In genomic region chr10:46396441-46397279, GRCh38 we compare ENCODE assay signal across 10 cellular contexts. TPM values are rescaled to one million over a fixed set of nuclear protein-coding genes. Genes with fewer than 3 reads are reported as not detected.
A peak's percentile ranks its signal among the peaks of the same experiment; 100 is the strongest.
DNase-seq lines count a peak whose midpoint lies in the region; ATAC-seq and TF ChIP-seq lines count a peak whose summit lies in the region.
"Not testable (repeated sequence)": the region's sequence is repeated elsewhere in the genome, so short reads cannot be mapped to it uniquely, and the experiment has no call there.
"Had no signal": no experiment of that assay in that cellular context is flagged by ENCODE, and none has a peak within 500 bp of the region (broad histone marks: within the 10 kb centered on the region; RNA-seq: fewer than 3 reads in every experiment).

No MANE protein-coding gene starts in this region.

- POLR2A ChIA-PET in IMR-90 (lab: Charles Lee; ENCODE audit: unreplicated experiment) = not testable (repeated sequence)

- not testable (repeated sequence) for H3K27me3 ChIP-seq in IMR-90 (ENCODE audit: control insufficient read depth, insufficient read depth, low read length); WERI-Rb-1 (ENCODE audit: insufficient read depth, low read depth, severe bottlenecking); endodermal cell (ENCODE audit: control insufficient read depth, insufficient read depth, low read length, poor library complexity, severe bottlenecking); mesendoderm (ENCODE audit: insufficient read depth, low read length, poor library complexity)

- not testable (repeated sequence) for H2AFZ ChIP-seq in IMR-90 (replicated peaks; ENCODE audit: low read length, poor library complexity)

- WGBS in IMR-90 (ENCODE audit: extremely low coverage in 2 of 2, insufficient read length in 1 of 2), 2 experiments = no CpG with 5 or more reads among the region's 8 CpGs
- 39% methylated on average over 7 of the region's 8 CpGs; no CpG with 5 or more reads in 1 of the 2 experiments for WGBS in endodermal cell (ENCODE audit: insufficient coverage in 1 of 2, insufficient read length in 1 of 2), 2 experiments
- WGBS in mesendoderm (ENCODE audit: extremely low coverage, insufficient coverage, low lambda C conversion rate) = no CpG with 5 or more reads among the region's 8 CpGs

- H4K5ac ChIP-seq in IMR-90 (ENCODE audit: low read depth, low read length) = peak overlapping the region; percentile 77
- H4K5ac ChIP-seq in mesendoderm (ENCODE audit: low read length) = not testable (repeated sequence)

- peak overlapping the region; percentile 96 for H2BK20ac ChIP-seq in IMR-90 (ENCODE audit: low read depth, low read length)

- TF ChIP-seq RAD21 in IMR-90 (IDR thresholded peaks at IDR 0.05; ENCODE audit: low read length) = not testable (repeated sequence)

- H3K14ac ChIP-seq in IMR-90 (replicated peaks; ENCODE audit: low read depth, low read length) = peak overlapping the region; percentile 79

- peak overlapping the region; percentile 99 for H4K91ac ChIP-seq in IMR-90 (ENCODE audit: insufficient read depth, low read depth, low read length)

- not testable (repeated sequence) for TF ChIP-seq POLR2A in IMR-90 (IDR thresholded peaks at IDR 0.05; ENCODE audit: low read depth, low read length)

- H3K36me3 ChIP-seq in IMR-90 (ENCODE audit: control insufficient read depth, insufficient read depth, low read length); WERI-Rb-1; endodermal cell (ENCODE audit: control insufficient read depth, insufficient read depth, low read length); mesendoderm (ENCODE audit: control insufficient read depth, insufficient read depth, low read length): not testable (repeated sequence)

- H3K36me3 Mint-ChIP-seq in endodermal cell (ENCODE audit: low read depth) = not testable (repeated sequence)

- dilution Hi-C loops in IMR-90 (cut with HindIII; ENCODE audit: low sequenced_read_pairs, unreplicated experiment) = not testable (repeated sequence)

- H3K79me1 ChIP-seq in IMR-90 (ENCODE audit: low read depth in 1 of 2, low read length in 2 of 2); mesendoderm (ENCODE audit: low read length): not testable (repeated sequence)

- H3K9ac ChIP-seq in IMR-90 (ENCODE audit: low read depth, low read length) = peak overlapping the region; percentile 30; the same call in 1 of the 2 replicates
- H3K9ac ChIP-seq in endodermal cell (ENCODE audit: extremely low read depth, low read length, poor library complexity, severe bottlenecking); mesendoderm (ENCODE audit: low read length): not testable (repeated sequence)

- peak overlapping the region; percentile 76; the same call in 1 of the 2 replicates for H3K23ac ChIP-seq in IMR-90 (ENCODE audit: low read depth, low read length)
- not testable (repeated sequence) for H3K23ac ChIP-seq in mesendoderm (ENCODE audit: low read length)

- H2BK15ac ChIP-seq in IMR-90 (ENCODE audit: low read depth, low read length) = peak overlapping the region; percentile 81; the same call in 1 of the 3 replicates
- not testable (repeated sequence) for H2BK15ac ChIP-seq in mesendoderm (replicated peaks; ENCODE audit: low read depth)

- peak; percentile 87 for ATAC-seq in IMR-90 (ENCODE audit: low read depth)

- H3K4me1 Mint-ChIP-seq in endodermal cell = peaks cover 11% of the 10 kb centered on the region

- not testable (repeated sequence) for H3K4me1 ChIP-seq in IMR-90 (ENCODE audit: control insufficient read depth, insufficient read depth, low read length); endodermal cell (ENCODE audit: control insufficient read depth, insufficient read depth, low read length); mesendoderm (ENCODE audit: control insufficient read depth, low read depth, low read length)

- intact Hi-C loops in IMR-90 (cut with micrococcal nuclease) = not testable (repeated sequence)

- peak overlapping the region; percentile 86 for H2BK5ac ChIP-seq in IMR-90 (ENCODE audit: low read depth, low read length, poor library complexity, severe bottlenecking)
- peak overlapping the region; percentile 35 for H2BK5ac ChIP-seq in mesendoderm (ENCODE audit: low read length)

- H4K8ac ChIP-seq in IMR-90 (ENCODE audit: low read depth in 2 of 2, low read length in 2 of 2) = peak overlapping the region; percentile 77 to 96
- H4K8ac ChIP-seq in mesendoderm (ENCODE audit: low read depth, low read length) = not testable (repeated sequence)

- H2BK120ac ChIP-seq in IMR-90 (ENCODE audit: low read depth, low read length) (peak overlapping the region; percentile 96), mesendoderm (ENCODE audit: low read depth, low read length) (peak overlapping the region; percentile 73)

- not testable (repeated sequence) for H3K4me3 ChIP-seq in IMR-90 (ENCODE audit: insufficient read depth, low read depth, low read length); WERI-Rb-1 (ENCODE audit: low read depth, low read length); endodermal cell (ENCODE audit: low read length); mesendoderm (ENCODE audit: low read length)

- not testable (repeated sequence) for H3K27me3 Mint-ChIP-seq in endodermal cell (ENCODE audit: insufficient read depth)

- H3K4ac ChIP-seq in IMR-90 (ENCODE audit: low read depth, low read length) (peak overlapping the region; percentile 93), mesendoderm (ENCODE audit: low read depth, low read length) (peak overlapping the region; percentile 72)

- not testable (repeated sequence) for H3K9me3 Mint-ChIP-seq in endodermal cell

- H3K9me1 ChIP-seq in IMR-90 (ENCODE audit: insufficient read depth, low read length) = not testable (repeated sequence)

- not testable (repeated sequence) for H3K4me3 Mint-ChIP-seq in endodermal cell

- DNase-seq in AG20443 (ENCODE audit: low spot score) = peak; percentile 33
- DNase-seq in H4 (ENCODE audit: low spot score) = peak; percentile 4
- DNase-seq in IMR-90 = peak; percentile 58
- DNase-seq in WERI-Rb-1 = peak; percentile 73
- DNase-seq in endodermal cell = peak; percentile 86
- peak; percentile 43 for DNase-seq in hepatic stellate cell (ENCODE audit: low spot score)
- peak; percentile 98 for DNase-seq in mesendoderm
- peak; percentile 0 for DNase-seq in stromal cell of bone marrow (ENCODE audit: low read depth)

- H3K56ac ChIP-seq in IMR-90 (ENCODE audit: extremely low read depth, insufficient read depth, low read length) (peak overlapping the region; percentile 97), mesendoderm (ENCODE audit: low read length) (peak overlapping the region; percentile 69)

- not testable (repeated sequence) for H3K4me2 ChIP-seq in IMR-90 (ENCODE audit: low read depth, low read length); mesendoderm (ENCODE audit: low read length)

- BruUV-seq in IMR-90 (replicated peaks; lab: Mats Ljungman, UMichigan) = not testable (repeated sequence)

- TF ChIP-seq CTCF in IMR-90 (conservative IDR thresholded peaks at IDR 0.05; ENCODE audit: low read depth, low read length); WERI-Rb-1 (IDR thresholded peaks at IDR 0.05; ENCODE audit: low read depth, low read length); endodermal cell (conservative IDR thresholded peaks at IDR 0.05): not testable (repeated sequence)

- H2AK9ac ChIP-seq in IMR-90 (replicated peaks; ENCODE audit: low read depth, low read length, poor library complexity) = not testable (repeated sequence)

- peak overlapping the region; percentile 97 for H2AK5ac ChIP-seq in IMR-90 (ENCODE audit: low read depth, low read length)
- not testable (repeated sequence) for H2AK5ac ChIP-seq in mesendoderm (ENCODE audit: low read length)

- H3K18ac ChIP-seq in IMR-90 (ENCODE audit: low read depth, low read length) = peak overlapping the region; percentile 69
- H3K18ac ChIP-seq in mesendoderm (ENCODE audit: low read length) = peak overlapping the region; percentile 80

- in situ Hi-C loops in IMR-90 (cut with MboI; ENCODE audit: low sequenced_read_pairs) = not testable (repeated sequence)

- H4K20me1 ChIP-seq in IMR-90 (ENCODE audit: insufficient read depth, low read length) = not testable (repeated sequence)

- CTCF ChIA-PET in IMR-90 (lab: Yijun Ruan, JAX) = not testable (repeated sequence)

- not testable (repeated sequence) for H3K9me3 ChIP-seq in IMR-90 (ENCODE audit: control insufficient read depth, insufficient read depth, low read length); WERI-Rb-1 (ENCODE audit: severe bottlenecking); endodermal cell (ENCODE audit: control insufficient read depth, low read length)

- not testable (repeated sequence) for H3K79me2 ChIP-seq in mesendoderm (ENCODE audit: control insufficient read depth, insufficient read depth, low read length)

- H3K27ac ChIP-seq in IMR-90 (ENCODE audit: insufficient read depth, low read length) (peak overlapping the region; percentile 86), mesendoderm (ENCODE audit: low read depth, low read length) (peak overlapping the region; percentile 68)
- not testable (repeated sequence) for H3K27ac ChIP-seq in WERI-Rb-1; endodermal cell (ENCODE audit: low read depth, low read length)

- peak overlapping the region; percentile 94 for H3K27ac Mint-ChIP-seq in endodermal cell

TF ChIP-seq in IMR-90, 13 proteins besides CTCF, POLR2A, EP300 and RAD21:
- TF ChIP-seq CEBPB (IDR thresholded peaks at IDR 0.05; ENCODE audit: low read depth, low read length) = peak; percentile 63

RNA-seq across cellular contexts. Expression of gene ANXA8L1, which starts 21.1 kb away (rescaled TPM):
- total RNA-seq in H4 (2014; rRNA removed; shearing (Covaris generic)) = not detected in 2 replicates
- 0.18 and 0.28 TPM in 2 replicates for total RNA-seq in IMR-90 (2012; rRNA removed)
- 0.32 TPM in 2 replicates for polyA plus RNA-seq in IMR-90 (2012; rRNA removed)
- 0.15 TPM in 2 replicates for polyA plus RNA-seq in IMR-90 (2012; cell fraction: cytosol; rRNA removed)
- polyA plus RNA-seq in IMR-90 (2012; cell fraction: nucleus; rRNA removed; ENCODE audit: low replicate concordance) = 1.2 and 1.3 TPM in 2 replicates
- total RNA-seq in endodermal cell = not detected
- polyA plus RNA-seq in endodermal cell (2013, experiment 1 of 2) = not detected
- 0.29 TPM for polyA plus RNA-seq in endodermal cell (2013, experiment 2 of 2)
- polyA plus RNA-seq in mesendoderm (2013, experiment 1 of 2) = 0.22 TPM
- polyA plus RNA-seq in mesendoderm (2013, experiment 2 of 2) = 0.13 TPM
- total RNA-seq: dermis blood vessel endothelial cell, mucosa of gallbladder had no signal

Comparison
In these comparisons a context has a peak if more than half of its experiments do, and no peak if none do; other contexts are left out.
1. DNase-seq: peak in every context shown above with its lines; median percentile 98 in mesendoderm; 86 in endodermal cell; 73 in WERI-Rb-1; 58 in IMR-90; 43 in hepatic stellate cell; 33 in AG20443; 4 in H4; 0 in stromal cell of bone marrow.